Comparison of ENCODE assay signal across 1 cellular context in the genomic region with DNA sequence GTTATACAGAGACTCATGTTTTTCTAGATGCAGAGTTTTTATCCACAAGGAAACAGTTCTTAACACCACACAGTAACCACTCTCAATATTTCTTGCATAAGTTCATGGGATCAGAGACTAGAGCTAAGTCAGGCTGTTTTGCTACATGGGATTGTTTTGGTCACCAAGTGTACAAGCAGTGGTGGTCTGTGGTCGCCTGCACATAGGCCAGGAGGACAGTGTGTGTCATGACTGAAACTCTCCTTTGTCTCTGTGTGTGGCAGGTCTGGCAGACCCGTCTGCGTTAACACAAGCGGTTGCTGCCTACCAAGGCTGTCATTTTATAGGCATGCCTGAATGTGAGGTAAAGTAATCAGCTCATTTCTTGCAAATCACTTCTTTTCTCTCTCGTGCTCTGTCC.
TF ChIP-seq lines count a peak whose summit lies in the region.

No MANE protein-coding gene starts in this region.

TF ChIP-seq in GM23338, 12 proteins besides CTCF, POLR2A, EP300 and RAD21 (continued from another document):
- TF ChIP-seq, protein P1, sequence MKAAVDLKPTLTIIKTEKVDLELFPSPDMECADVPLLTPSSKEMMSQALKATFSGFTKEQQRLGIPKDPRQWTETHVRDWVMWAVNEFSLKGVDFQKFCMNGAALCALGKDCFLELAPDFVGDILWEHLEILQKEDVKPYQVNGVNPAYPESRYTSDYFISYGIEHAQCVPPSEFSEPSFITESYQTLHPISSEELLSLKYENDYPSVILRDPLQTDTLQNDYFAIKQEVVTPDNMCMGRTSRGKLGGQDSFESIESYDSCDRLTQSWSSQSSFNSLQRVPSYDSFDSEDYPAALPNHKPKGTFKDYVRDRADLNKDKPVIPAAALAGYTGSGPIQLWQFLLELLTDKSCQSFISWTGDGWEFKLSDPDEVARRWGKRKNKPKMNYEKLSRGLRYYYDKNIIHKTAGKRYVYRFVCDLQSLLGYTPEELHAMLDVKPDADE (IDR thresholded peaks at IDR 0.05), result no peak
